ENCODE assay signal across 2 cellular contexts in genomic region chr3:177136715-177137114, GRCh38.
TF ChIP-seq lines count a peak whose summit lies in the region.

No MANE protein-coding gene starts in this region.

TF ChIP-seq in HepG2, 621 proteins besides CTCF, POLR2A, EP300 and RAD21 (continued from another document):
- TF ChIP-seq IKZF5 (CRISPR knock-in tag; IDR thresholded peaks at IDR 0.05) (no peak), FUBP1 (CRISPR knock-in tag; IDR thresholded peaks at IDR 0.05; ENCODE audit: borderline replicate concordance) (no peak), ZSCAN29 (CRISPR knock-in tag; conservative IDR thresholded peaks at IDR 0.05) (no peak)

TF ChIP-seq in WTC11, 78 proteins besides CTCF, POLR2A, EP300 and RAD21 (continued from another document):
- TF ChIP-seq ZNF232 (CRISPR knock-in tag; IDR thresholded peaks at IDR 0.05), result no peak
- no peak for TF ChIP-seq MYBL2 (CRISPR knock-in tag; IDR thresholded peaks at IDR 0.05)
- no peak for TF ChIP-seq ZNF317 (CRISPR knock-in tag; IDR thresholded peaks at IDR 0.05; ENCODE audit: borderline replicate concordance, low read depth)
- TF ChIP-seq CBFB (CRISPR knock-in tag; IDR thresholded peaks at IDR 0.05; ENCODE audit: low read depth), result no peak
- no peak for TF ChIP-seq GTF2I (CRISPR knock-in tag; conservative IDR thresholded peaks at IDR 0.05)
- TF ChIP-seq TCF7 (CRISPR knock-in tag; IDR thresholded peaks at IDR 0.05; ENCODE audit: low read depth), result no peak
- TF ChIP-seq MXD4 (CRISPR knock-in tag; IDR thresholded peaks at IDR 0.05; ENCODE audit: borderline replicate concordance), result no peak
